21 cellular contexts compared by ENCODE assay signal in genomic region chr13:66967825-66968597, GRCh38.
DNase-seq lines count a peak whose midpoint lies in the region; ATAC-seq, FAIRE-seq and TF ChIP-seq lines count a peak whose summit lies in the region.
"Had no signal": no experiment of that assay in that cellular context is flagged by ENCODE, and none has a peak within 500 bp of the region (broad histone marks: within the 10 kb centered on the region; RNA-seq: fewer than 3 reads in every experiment).

No MANE protein-coding gene starts in this region.

- TF ChIP-seq CTCF in D721Med (IDR thresholded peaks at IDR 0.05; ENCODE audit: insufficient read depth, missing control alignments) (no peak), bronchial epithelial cell (IDR thresholded peaks at IDR 0.05; ENCODE audit: insufficient read depth, low read length, severe bottlenecking) (no peak)

- H3K27me3 ChIP-seq in bronchial epithelial cell (ENCODE audit: control insufficient read depth, insufficient read depth, low read length): no peaks in the 10 kb centered on the region

- FAIRE-seq in D721Med (lab: Jason Lieb, UNC) (peak; percentile 11), bronchial epithelial cell (lab: Jason Lieb, UNC) (no peak)
- FAIRE-seq: GM12892 had no signal

- ATAC-seq in GM18907 (IDR thresholded peaks at IDR 0.05; ENCODE audit: unreplicated experiment) (no peak), GM21367 (IDR thresholded peaks at IDR 0.05; ENCODE audit: unreplicated experiment) (no peak)

- no peaks in the 10 kb centered on the region for H3K36me3 ChIP-seq in bronchial epithelial cell (ENCODE audit: control insufficient read depth, insufficient read depth, low read length)

- DNase-seq in D721Med (ENCODE audit: insufficient read length, low spot score) (no peak), ELR (ENCODE audit: low read depth) (peak; percentile 29), bronchial epithelial cell (ENCODE audit: low read depth) (peak; percentile 17), iris pigment epithelial cell (ENCODE audit: low read depth) (peak; percentile 57)
- no peak for DNase-seq in stimulated activated CD4-positive, alpha-beta T cell treated with anti-CD3 and anti-CD28 coated beads, Interleukin-15, amount 100 ng/mL, for 24 hours
- DNase-seq: Calu3, DMS153, GM23248, H7, Karpas-422, NCI-H1092, NCI-H1417 treated with DMSO at 0.1 percent for 48 hours, NCI-H187 treated with DMSO at 0.1 percent for 48 hours, NCI-H446 treated with DMSO at 0.1 percent for 48 hours, NCI-H526, PC-9, Right ventricle myocardium superior, RPMI8226 had no signal

- H3K4me3 ChIP-seq in bronchial epithelial cell (ENCODE audit: low read depth, low read length): no peak overlapping the region
- H3K4me3 ChIP-seq: GM23248, PC-9 had no signal

Comparison
In these comparisons a context has a peak if more than half of its experiments do, and no peak if none do; other contexts are left out.
1. DNase-seq: peak in ELR (single experiment), bronchial epithelial cell (single experiment) and iris pigment epithelial cell (single experiment); none in D721Med (single experiment) and stimulated activated CD4-positive, alpha-beta T cell treated with anti-CD3 and anti-CD28 coated beads, Interleukin-15, amount 100 ng/mL, for 24 hours (single experiment).